Comparison of ENCODE assay signal across 8 cellular contexts in the genomic region with DNA sequence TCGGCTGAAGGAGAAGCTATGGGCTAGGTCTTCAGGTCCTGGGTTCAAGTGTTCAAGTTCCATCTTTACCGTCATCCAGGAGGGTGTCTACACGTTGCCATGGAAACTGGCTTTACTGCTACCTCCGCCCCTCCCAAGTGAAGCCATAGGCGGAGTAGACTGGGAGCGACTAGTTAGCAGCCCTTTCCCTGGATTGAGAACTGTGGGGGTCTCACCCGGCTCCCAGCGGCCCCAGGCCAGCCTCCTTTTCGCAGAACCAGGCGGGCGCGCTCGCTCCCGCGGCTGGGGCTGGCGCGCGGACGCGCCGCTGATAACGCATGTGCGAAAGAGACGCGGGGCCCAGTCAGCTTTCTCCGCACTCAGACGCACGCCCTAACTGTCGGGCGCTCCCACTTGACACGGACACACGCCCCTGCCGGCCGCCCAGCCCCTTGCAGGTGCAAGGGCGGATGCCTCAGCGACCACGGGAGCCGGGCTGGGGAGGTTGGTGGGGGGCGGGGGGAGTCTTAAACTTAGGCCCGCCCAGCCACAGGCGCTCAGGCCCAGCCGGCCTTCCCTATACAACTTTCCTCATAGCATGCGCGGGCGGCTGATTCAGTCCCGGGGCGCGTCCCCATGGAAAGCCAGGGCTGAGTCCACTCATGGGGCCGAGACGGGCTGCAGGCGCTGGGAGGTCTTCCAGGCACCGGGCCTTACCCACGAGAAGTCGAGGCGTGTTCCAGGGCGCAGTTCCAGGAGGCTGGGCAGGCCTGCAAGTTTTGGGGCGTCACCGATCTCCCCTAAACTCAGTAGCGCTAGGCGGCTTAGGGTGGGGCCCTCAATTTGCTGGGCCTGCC. TPM values are rescaled to one million over a fixed set of nuclear protein-coding genes. Genes with fewer than 3 reads are reported as not detected.
DNase-seq lines count a peak whose midpoint lies in the region; ATAC-seq, FAIRE-seq and TF ChIP-seq lines count a peak whose summit lies in the region.

No MANE protein-coding gene starts in this region.

- H3K9me1 ChIP-seq in endothelial cell of umbilical vein (replicated peaks; ENCODE audit: control insufficient read depth, extremely low read depth, insufficient read depth, low read length) = no peaks in the 10 kb centered on the region

- H3K36me3 ChIP-seq in HAP-1 (replicated peaks) (no peaks in the 10 kb centered on the region; the same call in none of the 2 replicates), endothelial cell of umbilical vein (ENCODE audit: control insufficient read depth in 2 of 2, extremely low read depth in 1 of 2, insufficient read depth in 2 of 2, low read length in 2 of 2) (peaks cover 4 to 6% of the 10 kb centered on the region in 2 experiments), mucosa of descending colon (ENCODE audit: low read depth) (no peaks in the 10 kb centered on the region)

- in situ Hi-C loops in HAP-1 (cut with MboI; ENCODE audit: low sequenced_read_pairs) = no loop called here

- H3K4me3 ChIP-seq in HAP-1 (peak overlapping the region; percentile 14), endothelial cell of umbilical vein (replicated peaks in 1 of 3; ENCODE audit: insufficient read depth in 1 of 3, low read depth in 1 of 3, low read length in 3 of 3) (peak overlapping the region in 2 of 3 experiments; percentile 19 to 37), mucosa of descending colon (peak overlapping the region; percentile 9)

- H3K4me2 ChIP-seq in endothelial cell of umbilical vein (ENCODE audit: insufficient read depth, low read length) = peak overlapping the region; percentile 77

- no peaks in the 10 kb centered on the region for H3K27me3 ChIP-seq in HAP-1 (ENCODE audit: low read depth)
- H3K27me3 ChIP-seq in endothelial cell of umbilical vein (ENCODE audit: control insufficient read depth in 2 of 2, insufficient read depth in 2 of 2, low read length in 2 of 2) = peaks cover 0 to 4% of the 10 kb centered on the region in 2 experiments

- no peak overlapping the region for H3K27ac ChIP-seq in endothelial cell of umbilical vein (ENCODE audit: insufficient read depth, low read depth, low read length)

- H3K9me3 ChIP-seq in HAP-1 (no peaks in the 10 kb centered on the region), endothelial cell of umbilical vein (replicated peaks; ENCODE audit: control insufficient read depth, insufficient read depth, low read length) (no peaks in the 10 kb centered on the region), mucosa of descending colon (no peaks in the 10 kb centered on the region)

- no TSS peak for BruUV-seq in endothelial cell of umbilical vein (replicated peaks; lab: Mats Ljungman, UMichigan)

- H3K4me1 Mint-ChIP-seq in stimulated activated naive B cell treated with anti-CD40 and anti-IgM and Interleukin-4, amounts not matched to agents 10 μg/mL and 1 μg/mL and 100 μg/mL, for 72 hours = peaks cover 42 to 53% of the 10 kb centered on the region in 2 donors

- POLR2A ChIA-PET in endothelial cell of umbilical vein (lab: Charles Lee) = no interaction called here

- H3K27me3 Mint-ChIP-seq in stimulated activated naive B cell treated with anti-CD40 and anti-IgM and Interleukin-4, amounts not matched to agents 10 μg/mL and 1 μg/mL and 100 μg/mL, for 72 hours = no peaks in the 10 kb centered on the region

- no peaks in the 10 kb centered on the region for H4K20me1 ChIP-seq in endothelial cell of umbilical vein (replicated peaks; ENCODE audit: control insufficient read depth, extremely low read depth, insufficient read depth, low read length)

- H3K79me2 ChIP-seq in endothelial cell of umbilical vein (ENCODE audit: control insufficient read depth, insufficient read depth, low read length) = no peaks in the 10 kb centered on the region

- peak; percentile 92 for ATAC-seq in mucosa of descending colon
- peak; percentile 92 to 96 for ATAC-seq in stimulated activated naive B cell treated with anti-CD40 and anti-IgM and Interleukin-4, amounts not matched to agents 10 μg/mL and 1 μg/mL and 100 μg/mL, for 72 hours (replicated peaks)
- no peak for ATAC-seq in GM18873 (IDR thresholded peaks at IDR 0.05; ENCODE audit: low FRiP score, unreplicated experiment)

- TF ChIP-seq CTCF in endothelial cell of umbilical vein (IDR thresholded peaks at IDR 0.05; ENCODE audit: extremely low read depth in 1 of 2, insufficient read depth in 1 of 2, low read depth in 1 of 2, low read length in 2 of 2) (peak; percentile 17 to 67), mucosa of descending colon (IDR thresholded peaks at IDR 0.05) (peak; percentile 64)

- dilution Hi-C loops in endothelial cell of umbilical vein (cut with MboI; ENCODE audit: extremely low pct_ligation_motif_present, low sequenced_read_pairs) = no loop called here

- peak overlapping the region; percentile 34 for H2AFZ ChIP-seq in endothelial cell of umbilical vein (ENCODE audit: low read depth, low read length)

- peak overlapping the region; percentile 29 to 77 for H3K4me3 Mint-ChIP-seq in stimulated activated naive B cell treated with anti-CD40 and anti-IgM and Interleukin-4, amounts not matched to agents 10 μg/mL and 1 μg/mL and 100 μg/mL, for 72 hours

- DNase-seq in DMS153 (lab: John Stamatoyannopoulos, UW) (peak; percentile 73), HAP-1 (ENCODE audit: low spot score in 2 of 2) (peak; percentile 84 to 93), NCI-H460 (ENCODE audit: extremely low read depth, low read depth) (peak; percentile 85), endothelial cell of umbilical vein (ENCODE audit: low read depth, low spot score) (peak; percentile 71), mucosa of descending colon (peak; percentile 88 to 91 (median 90))
- DNase-seq in activated CD8-positive, alpha-beta memory T cell treated with anti-CD3 and anti-CD28 coated beads, Interleukin-2, amount 50 U/mL, for 4 hours = peak; percentile 70
- DNase-seq in stimulated activated naive B cell treated with anti-CD40 and anti-IgM and Interleukin-4, amounts not matched to agents 10 μg/mL and 1 μg/mL and 100 μg/mL, for 72 hours = peak; percentile 71

- no peak overlapping the region for H3K9ac ChIP-seq in endothelial cell of umbilical vein (replicated peaks; ENCODE audit: extremely low read depth, insufficient read depth, low read length)

- peak; percentile 81 for FAIRE-seq in endothelial cell of umbilical vein (lab: Jason Lieb, UNC)

- CTCF ChIA-PET in endothelial cell of umbilical vein (lab: Charles Lee) = interaction anchor here (0.5 to 2.0 kb wide), 10 partner anchors 9 to 97 kb away, joined by 3 to 10 read pairs (median 5); a partner anchor contains a TSS

- intact Hi-C loops in endothelial cell of umbilical vein (cut with micrococcal nuclease) (loop anchor here (2.0 kb wide), 1 partner anchor 14 kb away; no protein-coding TSS in a partner anchor), mucosa of descending colon (cut with DNase I, micrococcal nuclease) (no loop called here)

- TF ChIP-seq POLR2A in endothelial cell of umbilical vein (IDR thresholded peaks at IDR 0.05; ENCODE audit: low read depth, low read length) = no peak

- H3K9me3 Mint-ChIP-seq in stimulated activated naive B cell treated with anti-CD40 and anti-IgM and Interleukin-4, amounts not matched to agents 10 μg/mL and 1 μg/mL and 100 μg/mL, for 72 hours = no peaks in the 10 kb centered on the region

- peaks cover 17 to 28% of the 10 kb centered on the region in 2 donors for H3K36me3 Mint-ChIP-seq in stimulated activated naive B cell treated with anti-CD40 and anti-IgM and Interleukin-4, amounts not matched to agents 10 μg/mL and 1 μg/mL and 100 μg/mL, for 72 hours

- H3K27ac Mint-ChIP-seq in stimulated activated naive B cell treated with anti-CD40 and anti-IgM and Interleukin-4, amounts not matched to agents 10 μg/mL and 1 μg/mL and 100 μg/mL, for 72 hours = no peak overlapping the region

- H3K4me1 ChIP-seq in HAP-1 (peaks cover 32% of the 10 kb centered on the region), endothelial cell of umbilical vein (ENCODE audit: control insufficient read depth, extremely low read depth, insufficient read depth, low read length) (no peaks in the 10 kb centered on the region), mucosa of descending colon (ENCODE audit: low read depth) (peaks cover 16% of the 10 kb centered on the region)

RNA-seq across cellular contexts. Expression of a gene that starts 7.4 kb away (rescaled TPM):
- 12.1 TPM in 2 replicates for total RNA-seq in NCI-H460 (2014; rRNA removed; shearing (Covaris generic))
- 14.8 and 16.9 TPM in 2 replicates for polyA plus RNA-seq in NCI-H460 (2014; cell fraction: nucleus; rRNA removed)
- 16.5 and 17.5 TPM in 2 replicates for total RNA-seq in endothelial cell of umbilical vein
- 25.2 and 28.0 TPM in 2 replicates for polyA plus RNA-seq in endothelial cell of umbilical vein
- 23.2 and 26.4 TPM in 2 replicates for polyA plus RNA-seq in endothelial cell of umbilical vein (2011; cell fraction: cytosol; rRNA removed)
- 13.1 and 13.8 TPM in 2 replicates for polyA plus RNA-seq in endothelial cell of umbilical vein (2011; cell fraction: nucleus; rRNA removed)
- polyA plus RNA-seq in endothelial cell of umbilical vein (2012) = 17.4 and 19.5 TPM in 2 replicates
- 15.3 and 15.7 TPM in 2 replicates for polyA minus RNA-seq in endothelial cell of umbilical vein
- polyA minus RNA-seq in endothelial cell of umbilical vein (2011; cell fraction: cytosol; rRNA and poly(A)+ RNA removed) = 5.7 TPM
- 4.5 and 7.1 TPM in 2 replicates for polyA minus RNA-seq in endothelial cell of umbilical vein (2011; cell fraction: nucleus; rRNA and poly(A)+ RNA removed)
- 10 to 100 TPM; 12.3 to 27.2 (median 26.4) TPM for total RNA-seq in mucosa of descending colon

RNA-seq across cellular contexts. Expression of a gene that starts 7.7 kb away (rescaled TPM):
- total RNA-seq in NCI-H460 (2014; rRNA removed; shearing (Covaris generic)) = 10.1 and 12.6 TPM in 2 replicates
- 3.6 and 6.2 TPM in 2 replicates for polyA plus RNA-seq in NCI-H460 (2014; cell fraction: nucleus; rRNA removed)
- total RNA-seq in endothelial cell of umbilical vein (2.2 TPM in 2 replicates), mucosa of descending colon (10 to 100 TPM in 1 of 3 donors, 1 to 10 TPM in 2; 2.1 to 17.4 (median 5.6) TPM)
- polyA plus RNA-seq in endothelial cell of umbilical vein = 2.5 and 4.2 TPM in 2 replicates
- polyA plus RNA-seq in endothelial cell of umbilical vein (2011; cell fraction: cytosol; rRNA removed) = 2.0 and 3.0 TPM in 2 replicates
- 1.1 and 2.3 TPM in 2 replicates for polyA plus RNA-seq in endothelial cell of umbilical vein (2011; cell fraction: nucleus; rRNA removed)
- 1.5 and 2.3 TPM in 2 replicates for polyA plus RNA-seq in endothelial cell of umbilical vein (2012)
- 1.2 and 1.6 TPM in 2 replicates for polyA minus RNA-seq in endothelial cell of umbilical vein
- polyA minus RNA-seq in endothelial cell of umbilical vein (2011; cell fraction: cytosol; rRNA and poly(A)+ RNA removed) = 4.2 TPM
- 0.24 and 0.77 TPM in 2 replicates for polyA minus RNA-seq in endothelial cell of umbilical vein (2011; cell fraction: nucleus; rRNA and poly(A)+ RNA removed)

RNA-seq across cellular contexts. Expression of a gene that starts 19.8 kb away (rescaled TPM):
- 216 and 231 TPM in 2 replicates for total RNA-seq in NCI-H460 (2014; rRNA removed; shearing (Covaris generic))
- polyA plus RNA-seq in NCI-H460 (2014; cell fraction: nucleus; rRNA removed) = 572 and 655 TPM in 2 replicates
- total RNA-seq in endothelial cell of umbilical vein (268 and 299 TPM in 2 replicates), mucosa of descending colon (100 to 1,000 TPM in 1 of 3 donors, 10 to 100 TPM in 2; 71.8 to 148 (median 79.7) TPM)
- 295 and 397 TPM in 2 replicates for polyA plus RNA-seq in endothelial cell of umbilical vein
- 175 and 217 TPM in 2 replicates for polyA plus RNA-seq in endothelial cell of umbilical vein (2011; cell fraction: cytosol; rRNA removed)
- 279 and 369 TPM in 2 replicates for polyA plus RNA-seq in endothelial cell of umbilical vein (2011; cell fraction: nucleus; rRNA removed)
- polyA plus RNA-seq in endothelial cell of umbilical vein (2012) = 163 and 171 TPM in 2 replicates
- 240 and 273 TPM in 2 replicates for polyA minus RNA-seq in endothelial cell of umbilical vein
- 215 TPM for polyA minus RNA-seq in endothelial cell of umbilical vein (2011; cell fraction: cytosol; rRNA and poly(A)+ RNA removed)
- polyA minus RNA-seq in endothelial cell of umbilical vein (2011; cell fraction: nucleus; rRNA and poly(A)+ RNA removed) = 94.3 and 106 TPM in 2 replicates

RNA-seq across cellular contexts. Expression of a gene that starts 37.3 kb away (rescaled TPM):
- total RNA-seq in NCI-H460 (2014; rRNA removed; shearing (Covaris generic)) = not detected in 2 replicates
- polyA plus RNA-seq in NCI-H460 (2014; cell fraction: nucleus; rRNA removed) = not detected in 2 replicates
- total RNA-seq in endothelial cell of umbilical vein (not detected in 2 replicates), mucosa of descending colon (under 1 TPM in 2 of 3 donors, not detected in 1; 0.19 to 0.20 TPM)
- not detected in 2 replicates for polyA plus RNA-seq in endothelial cell of umbilical vein
- polyA plus RNA-seq in endothelial cell of umbilical vein (2011; cell fraction: cytosol; rRNA removed) = not detected in 2 replicates
- polyA plus RNA-seq in endothelial cell of umbilical vein (2011; cell fraction: nucleus; rRNA removed) = not detected in 2 replicates
- not detected in 2 replicates for polyA plus RNA-seq in endothelial cell of umbilical vein (2012)
- not detected in 2 replicates for polyA minus RNA-seq in endothelial cell of umbilical vein
- polyA minus RNA-seq in endothelial cell of umbilical vein (2011; cell fraction: cytosol; rRNA and poly(A)+ RNA removed) = not detected
- polyA minus RNA-seq in endothelial cell of umbilical vein (2011; cell fraction: nucleus; rRNA and poly(A)+ RNA removed) = not detected in 2 replicates

RNA-seq across cellular contexts. Expression of a gene that starts 37.4 kb away (rescaled TPM):
- 0.45 and 1.6 TPM in 2 replicates for total RNA-seq in NCI-H460 (2014; rRNA removed; shearing (Covaris generic))
- 3.0 and 21.5 TPM in 2 replicates for polyA plus RNA-seq in NCI-H460 (2014; cell fraction: nucleus; rRNA removed)
- 0.23 and 0.51 TPM in 2 replicates for total RNA-seq in endothelial cell of umbilical vein
- polyA plus RNA-seq in endothelial cell of umbilical vein = 0.29 and 0.73 TPM in 2 replicates
- 0.07 TPM in 1 of 2 replicates, not detected in the other for polyA plus RNA-seq in endothelial cell of umbilical vein (2011; cell fraction: cytosol; rRNA removed)
- polyA plus RNA-seq in endothelial cell of umbilical vein (2011; cell fraction: nucleus; rRNA removed) = 2.6 and 3.1 TPM in 2 replicates
- polyA plus RNA-seq in endothelial cell of umbilical vein (2012) = 0.40 TPM in 1 of 2 replicates, not detected in the other
- 0.36 and 0.63 TPM in 2 replicates for polyA minus RNA-seq in endothelial cell of umbilical vein
- 1.3 TPM for polyA minus RNA-seq in endothelial cell of umbilical vein (2011; cell fraction: cytosol; rRNA and poly(A)+ RNA removed)
- polyA minus RNA-seq in endothelial cell of umbilical vein (2011; cell fraction: nucleus; rRNA and poly(A)+ RNA removed) = 0.19 TPM in 1 of 2 replicates, not detected in the other
- total RNA-seq in mucosa of descending colon = 1 to 10 TPM; 1.7 to 3.3 (median 2.3) TPM
